Comparison of ENCODE assay signal across 7 cellular contexts in genomic region chr9:86948153-86948929, GRCh38. TPM values are rescaled to one million over a fixed set of nuclear protein-coding genes. Genes with fewer than 3 reads are reported as not detected.
DNase-seq lines count a peak whose midpoint lies in the region; ATAC-seq, FAIRE-seq and TF ChIP-seq lines count a peak whose summit lies in the region.

No MANE protein-coding gene starts in this region.

- FAIRE-seq in kidney (lab: Jason Lieb, UNC), result no peak

- POLR2A ChIA-PET in activated B cell treated with CpG ODN at 0.5 μM for 24 hours (lab: Charles Lee), result interaction anchor here (0.6 kb wide), 1 partner anchor 1056 kb away, joined by 7 read pairs; no protein-coding TSS in a partner anchor

- no peaks in the 10 kb centered on the region for H3K9me3 ChIP-seq in kidney (ENCODE audit: control insufficient read depth in 1 of 2, low read length in 2 of 2)

- peak overlapping the region; percentile 69 to 82 for H3K27ac ChIP-seq in kidney (ENCODE audit: low read depth in 2 of 2, low read length in 2 of 2)

- peak overlapping the region; percentile 71 to 84 for H3K9ac ChIP-seq in kidney (ENCODE audit: low read length in 2 of 2)

- H3K9me3 Mint-ChIP-seq in activated B cell treated with CpG ODN at 0.5 μM for 24 hours, result peaks cover 2% of the 10 kb centered on the region
- H3K9me3 Mint-ChIP-seq in central memory CD8-positive, alpha-beta T cell, result no peaks in the 10 kb centered on the region

- H3K36me3 Mint-ChIP-seq in activated B cell treated with CpG ODN at 0.5 μM for 24 hours (ENCODE audit: low read depth), result no peaks in the 10 kb centered on the region
- H3K36me3 Mint-ChIP-seq in central memory CD8-positive, alpha-beta T cell (ENCODE audit: insufficient read depth), result peaks cover 5% of the 10 kb centered on the region

- in situ Hi-C loops in GM13977 (cut with MboI; ENCODE audit: low pct_unique_long_range_greater_than_20kb, low sequenced_read_pairs, unreplicated experiment), result no loop called here

- intact Hi-C loops in activated B cell treated with CpG ODN at 0.5 μM for 24 hours (cut with micrococcal nuclease), result loop anchor here (2.0 to 5.0 kb wide), 3 partner anchors 1006 to 1439 kb away; partner anchors contain the start of genes NAA35 and SPIN1
- intact Hi-C loops in kidney (cut with DNase I), result no loop called here

- no peak overlapping the region for H3K27ac Mint-ChIP-seq in activated B cell treated with CpG ODN at 0.5 μM for 24 hours
- H3K27ac Mint-ChIP-seq in central memory CD8-positive, alpha-beta T cell (ENCODE audit: low read depth), result no peak overlapping the region

- peaks cover 19% of the 10 kb centered on the region for H3K4me1 Mint-ChIP-seq in activated B cell treated with CpG ODN at 0.5 μM for 24 hours
- peaks cover 13% of the 10 kb centered on the region for H3K4me1 Mint-ChIP-seq in central memory CD8-positive, alpha-beta T cell

- TF ChIP-seq CTCF in GM13977 (IDR thresholded peaks at IDR 0.05; ENCODE audit: extremely low read depth, insufficient read depth, missing control alignments) (peak; percentile 63), activated B cell treated with CpG ODN at 0.5 μM for 24 hours (IDR thresholded peaks at IDR 0.05) (no peak), kidney (IDR thresholded peaks at IDR 0.05; ENCODE audit: borderline replicate concordance, extremely low read depth, insufficient read depth) (peak; percentile 68)

- peak overlapping the region; percentile 78 to 84 for H3K4me3 ChIP-seq in kidney (ENCODE audit: low read length in 2 of 2)

- H3K27me3 Mint-ChIP-seq in activated B cell treated with CpG ODN at 0.5 μM for 24 hours, result peaks cover 20% of the 10 kb centered on the region
- H3K27me3 Mint-ChIP-seq in central memory CD8-positive, alpha-beta T cell, result peaks cover 35% of the 10 kb centered on the region

- ATAC-seq in HG02678 (IDR thresholded peaks at IDR 0.05; ENCODE audit: unreplicated experiment) (peak; percentile 69), activated B cell treated with CpG ODN at 0.5 μM for 24 hours (ENCODE audit: low read depth) (peak; percentile 72)
- ATAC-seq in central memory CD8-positive, alpha-beta T cell (replicated peaks; ENCODE audit: extremely low read depth, poor library complexity, severe bottlenecking), result peak; percentile 71

- H3K4me3 Mint-ChIP-seq in activated B cell treated with CpG ODN at 0.5 μM for 24 hours, result peak overlapping the region; percentile 82
- peak overlapping the region; percentile 79 for H3K4me3 Mint-ChIP-seq in central memory CD8-positive, alpha-beta T cell

- DNase-seq in GM13977 (ENCODE audit: low spot score) (peak; percentile 71), NCI-H1092 treated with DMSO at 0.1 percent for 48 hours (lab: John Stamatoyannopoulos, UW) (peak; percentile 59), activated B cell treated with CpG ODN at 0.5 μM for 24 hours (peak; percentile 42), kidney (peak; percentile 91)
- peak; percentile 48 to 54 for DNase-seq in central memory CD8-positive, alpha-beta T cell (ENCODE audit: low spot score in 2 of 2)
- peak; percentile 40 to 59 for DNase-seq in stimulated activated CD4-positive, alpha-beta T cell treated with anti-CD3 and anti-CD28 coated beads, Interleukin-15, amount 100 ng/mL, for 1 hour (ENCODE audit: low read depth in 1 of 2, low spot score in 1 of 2)

- CTCF ChIA-PET in activated B cell treated with CpG ODN at 0.5 μM for 24 hours (lab: Charles Lee), result no interaction called here

- no peaks in the 10 kb centered on the region for H3K36me3 ChIP-seq in kidney (ENCODE audit: control insufficient read depth in 1 of 2, insufficient read depth in 2 of 2, low read length in 2 of 2)

- H3K4me1 ChIP-seq in kidney (ENCODE audit: control insufficient read depth in 1 of 2, insufficient read depth in 1 of 2, low read depth in 1 of 2, low read length in 2 of 2), result peaks cover 7 to 9% of the 10 kb centered on the region in 2 donors

RNA-seq across cellular contexts. Expression of gene GAS1, which starts 1.0 kb away (rescaled TPM):
- total RNA-seq in activated B cell treated with CpG ODN at 0.5 μM for 24 hours, result not detected in 2 replicates
- total RNA-seq in kidney, result 8.2 TPM
- polyA plus RNA-seq in kidney (ENCODE audit: insufficient read depth, low read depth, low replicate concordance), result 5.8 TPM

Comparison
In these comparisons a context has a peak if more than half of its experiments do, and no peak if none do; other contexts are left out.
1. Peak in every context shown above with its lines: DNase-seq, ATAC-seq, H3K4me3 ChIP-seq and H3K27ac ChIP-seq.